Comparison of ENCODE assay signal across 31 cellular contexts in genomic region chr5:97136471-97136870, GRCh38. TPM values are rescaled to one million over a fixed set of nuclear protein-coding genes. Genes with fewer than 3 reads are reported as not detected.
"Had no signal": no experiment of that assay in that cellular context is flagged by ENCODE, and none has a peak within 500 bp of the region (broad histone marks: within the 10 kb centered on the region; RNA-seq: fewer than 3 reads in every experiment).

No MANE protein-coding gene starts in this region.

- H3K4me2 ChIP-seq: hepatocyte had no signal

- ATAC-seq: esophagus mucosa; gastrocnemius medialis; left lung; naive thymus-derived CD8-positive, alpha-beta T cell; psoas muscle; right cardiac atrium had no signal

- H3K27ac Mint-ChIP-seq: endodermal cell; stimulated activated naive CD8-positive, alpha-beta T cell treated with anti-CD3 and anti-CD28 coated beads, Interleukin-15, amount 100 ng/mL, for 72 hours had no signal

- H3K27ac ChIP-seq: epithelial cell of prostate, gastrocnemius medialis, hepatocyte, left lung, ovary, psoas muscle, sigmoid colon, skin epidermis, suprapubic skin, transverse colon, vagina had no signal

- H2AFZ ChIP-seq: hepatocyte had no signal

- H3K9me3 Mint-ChIP-seq: endodermal cell; naive thymus-derived CD8-positive, alpha-beta T cell; stimulated activated naive CD8-positive, alpha-beta T cell treated with anti-CD3 and anti-CD28 coated beads, Interleukin-15, amount 100 ng/mL, for 72 hours had no signal

- H3K36me3 ChIP-seq: gastrocnemius medialis, left lung, ovary, sigmoid colon, suprapubic skin, transverse colon, vagina had no signal

- H3K27me3 ChIP-seq: gastrocnemius medialis, hepatocyte, left lung, ovary, sigmoid colon, suprapubic skin, transverse colon, vagina had no signal

- H3K9me3 ChIP-seq: gastrocnemius medialis, left lung, ovary, psoas muscle, sigmoid colon, suprapubic skin, transverse colon, vagina had no signal

- H3K4me3 Mint-ChIP-seq: endodermal cell; naive thymus-derived CD8-positive, alpha-beta T cell; stimulated activated naive CD8-positive, alpha-beta T cell treated with anti-CD3 and anti-CD28 coated beads, Interleukin-15, amount 100 ng/mL, for 72 hours had no signal

- H3K36me3 Mint-ChIP-seq: naive thymus-derived CD8-positive, alpha-beta T cell had no signal

- H3K4me3 ChIP-seq: gastrocnemius medialis, hepatocyte, left lung, ovary, psoas muscle, sigmoid colon, skin epidermis, suprapubic skin, transverse colon, vagina had no signal

- H3K4me1 ChIP-seq: gastrocnemius medialis, left lung, psoas muscle, suprapubic skin, transverse colon, vagina had no signal

- DNase-seq: effector CD8-positive, alpha-beta T cell; endodermal cell; foreskin fibroblast; gastrocnemius medialis; head of caudate nucleus; kidney; left lung; mesenchymal stem cell; midbrain; naive thymus-derived CD8-positive, alpha-beta T cell; occipital lobe; ovary; posterior cingulate gyrus; psoas muscle; right cardiac atrium; sigmoid colon; stimulated activated CD4-positive, alpha-beta T cell treated with anti-CD3 and anti-CD28 coated beads, Interleukin-15, amount 100 ng/mL, for 24 hours; stimulated activated CD4-positive, alpha-beta T cell treated with anti-CD3 and anti-CD28 coated beads, Interleukin-2, amount 100 ng/mL, for 48 hours; stimulated activated naive CD4-positive, alpha-beta T cell; stimulated activated naive CD8-positive, alpha-beta T cell treated with anti-CD3 and anti-CD28 coated beads, Interleukin-15, amount 100 ng/mL, for 72 hours; transverse colon had no signal

RNA-seq across cellular contexts. Expression of gene LIX1, which starts 5.9 kb away (rescaled TPM):
- total RNA-seq: esophagus mucosa; gastrocnemius medialis; glomerular endothelial cell; left lung; lung microvascular endothelial cell; myocyte; naive thymus-derived CD8-positive, alpha-beta T cell; psoas muscle; ureter; vagina had no signal
- polyA plus RNA-seq: naive thymus-derived CD8-positive, alpha-beta T cell; ovary had no signal
